1 cellular context compared by ENCODE assay signal in genomic region chr13:50685491-50685890, GRCh38.
TF ChIP-seq lines count a peak whose summit lies in the region.

No MANE protein-coding gene starts in this region.

TF ChIP-seq in H1, 55 proteins besides CTCF, POLR2A, EP300 and RAD21 (continued from another document):
- TF ChIP-seq E2F6 (IDR thresholded peaks at IDR 0.05) (no peak), MAFK (IDR thresholded peaks at IDR 0.05; ENCODE audit: low read depth, low read length) (no peak), SAP30 (IDR thresholded peaks at IDR 0.05; ENCODE audit: insufficient read depth, insufficient replicate concordance, low read length) (no peak), CHD1 (IDR thresholded peaks at IDR 0.05; ENCODE audit: low read depth, low read length) (no peak), RFX5 (IDR thresholded peaks at IDR 0.05; ENCODE audit: borderline replicate concordance, low read depth, low read length) (no peak), SRF (IDR thresholded peaks at IDR 0.05; ENCODE audit: low read depth, low read length) (no peak), ATF2 (IDR thresholded peaks at IDR 0.05; ENCODE audit: low read length) (no peak), FOSL1 (IDR thresholded peaks at IDR 0.05; ENCODE audit: insufficient read depth, low read depth, low read length) (no peak), NRF1 (IDR thresholded peaks at IDR 0.05; ENCODE audit: low read depth, low read length) (no peak), CHD2 (IDR thresholded peaks at IDR 0.05; ENCODE audit: low read length) (no peak)
